Comparison of ENCODE assay signal across 8 cellular contexts in genomic region chr14:23071244-23071974, GRCh38. TPM values are rescaled to one million over a fixed set of nuclear protein-coding genes. Genes with fewer than 3 reads are reported as not detected.
DNase-seq lines count a peak whose midpoint lies in the region; ATAC-seq and TF ChIP-seq lines count a peak whose summit lies in the region.

No MANE protein-coding gene starts in this region.

- H3K4me3 ChIP-seq in AG04449 (ENCODE audit: low read depth, low read length) (peak overlapping the region; percentile 86), mesendoderm (ENCODE audit: low read length) (peak overlapping the region; percentile 96)

- H3K27me3 Mint-ChIP-seq in activated CD4-positive, alpha-beta T cell treated with anti-CD3 and anti-CD28 coated beads, Interleukin-2, amount 10 ng/mL, durations not matched to agents 24 days and 14 days = no peaks in the 10 kb centered on the region

- peak overlapping the region; percentile 94 for H3K4ac ChIP-seq in mesendoderm (ENCODE audit: low read depth, low read length)

- peak overlapping the region; percentile 60 for H2BK5ac ChIP-seq in mesendoderm (ENCODE audit: low read length)

- peak overlapping the region; percentile 91 for H3K27ac ChIP-seq in mesendoderm (ENCODE audit: low read depth, low read length)

- peaks cover 17% of the 10 kb centered on the region for H3K79me1 ChIP-seq in mesendoderm (ENCODE audit: low read length)

- no peaks in the 10 kb centered on the region for H3K27me3 ChIP-seq in mesendoderm (ENCODE audit: insufficient read depth, low read length, poor library complexity)

- ATAC-seq in HG03520 (IDR thresholded peaks at IDR 0.05; ENCODE audit: unreplicated experiment) = peak; percentile 84

- H4K5ac ChIP-seq in mesendoderm (ENCODE audit: low read length) = no peak overlapping the region

- peaks cover 44% of the 10 kb centered on the region for H3K79me2 ChIP-seq in mesendoderm (ENCODE audit: control insufficient read depth, insufficient read depth, low read length)

- peak overlapping the region; percentile 84 for H2BK120ac ChIP-seq in mesendoderm (ENCODE audit: low read depth, low read length)

- peak overlapping the region; percentile 98 for H3K4me3 Mint-ChIP-seq in activated CD4-positive, alpha-beta T cell treated with anti-CD3 and anti-CD28 coated beads, Interleukin-2, amount 10 ng/mL, durations not matched to agents 24 days and 14 days

- H3K4me2 ChIP-seq in mesendoderm (ENCODE audit: low read length) = peak overlapping the region; percentile 44

- DNase-seq in AG04449 (ENCODE audit: low read depth, low spot score) (peak; percentile 80), GM19240 (ENCODE audit: insufficient read length, low spot score) (peak; percentile 84), mesendoderm (peak; percentile 99), NCI-H1048 (lab: John Stamatoyannopoulos, UW) (no peak)
- DNase-seq in activated CD4-positive, alpha-beta T cell treated with anti-CD3 and anti-CD28 coated beads, Interleukin-2, amount 10 ng/mL, durations not matched to agents 24 days and 14 days = peak; percentile 94
- DNase-seq in effector CD4-positive, alpha-beta T cell = peak; percentile 66
- peak; percentile 56 for DNase-seq in stimulated activated CD8-positive, alpha-beta memory T cell treated with anti-CD3 and anti-CD28 coated beads, Interleukin-15, amount 100 ng/mL, for 1 hour (ENCODE audit: low read depth)

- peaks cover 52% of the 10 kb centered on the region for H3K36me3 Mint-ChIP-seq in activated CD4-positive, alpha-beta T cell treated with anti-CD3 and anti-CD28 coated beads, Interleukin-2, amount 10 ng/mL, durations not matched to agents 24 days and 14 days (ENCODE audit: low read depth)

- no peak for TF ChIP-seq CTCF in AG04449 (IDR thresholded peaks at IDR 0.05; ENCODE audit: insufficient read depth, low read length, missing control alignments)

- CTCF ChIA-PET in AG04449 (lab: Yijun Ruan, JAX) = interaction anchor here (0.7 to 17.4 kb wide), 17 partner anchors 9 to 515 kb away, joined by 3 to 452 read pairs (median 9); partner anchors contain the start of genes ACIN1, AJUBA, C14orf119 and CDH24

- no peak overlapping the region for H2BK15ac ChIP-seq in mesendoderm (replicated peaks; ENCODE audit: low read depth)

- POLR2A ChIA-PET in AG04449 (lab: Yijun Ruan, JAX) = interaction anchor here (0.6 to 2.9 kb wide), 5 partner anchors 9 to 26 kb away, joined by 3 to 29 read pairs (median 7); partner anchors contain the start of genes ACIN1 and C14orf119

- peaks cover 23% of the 10 kb centered on the region for H3K4me1 ChIP-seq in mesendoderm (ENCODE audit: control insufficient read depth, low read depth, low read length)

- peak overlapping the region; percentile 1 for H4K8ac ChIP-seq in mesendoderm (ENCODE audit: low read depth, low read length)

- peaks cover 22% of the 10 kb centered on the region for H3K36me3 ChIP-seq in mesendoderm (ENCODE audit: control insufficient read depth, insufficient read depth, low read length)

- H3K27ac Mint-ChIP-seq in activated CD4-positive, alpha-beta T cell treated with anti-CD3 and anti-CD28 coated beads, Interleukin-2, amount 10 ng/mL, durations not matched to agents 24 days and 14 days = peak overlapping the region; percentile 90

- H3K9ac ChIP-seq in mesendoderm (ENCODE audit: low read length) = peak overlapping the region; percentile 96

- no peak overlapping the region for H3K23ac ChIP-seq in mesendoderm (ENCODE audit: low read length)

- H3K56ac ChIP-seq in mesendoderm (ENCODE audit: low read length) = peak overlapping the region; percentile 96

- H3K9me3 Mint-ChIP-seq in activated CD4-positive, alpha-beta T cell treated with anti-CD3 and anti-CD28 coated beads, Interleukin-2, amount 10 ng/mL, durations not matched to agents 24 days and 14 days = no peaks in the 10 kb centered on the region

- H3K4me1 Mint-ChIP-seq in activated CD4-positive, alpha-beta T cell treated with anti-CD3 and anti-CD28 coated beads, Interleukin-2, amount 10 ng/mL, durations not matched to agents 24 days and 14 days = peaks cover 23% of the 10 kb centered on the region

- no peak overlapping the region for H2AK5ac ChIP-seq in mesendoderm (ENCODE audit: low read length)

- H3K18ac ChIP-seq in mesendoderm (ENCODE audit: low read length) = peak overlapping the region; percentile 91

- 100% methylated on average over 1 of the region's 14 CpGs for WGBS in mesendoderm (ENCODE audit: extremely low coverage, insufficient coverage, low lambda C conversion rate)

- intact Hi-C loops in activated CD4-positive, alpha-beta T cell treated with anti-CD3 and anti-CD28 coated beads, Interleukin-2, amount 10 ng/mL, durations not matched to agents 24 days and 14 days (cut with micrococcal nuclease) = loop anchor here (1.0 kb wide), 1 partner anchor 24 kb away; the partner anchor contains the start of genes ACIN1 and C14orf119

RNA-seq across cellular contexts. Expression of gene CDH24, which starts 14.1 kb away (rescaled TPM):
- total RNA-seq in activated CD4-positive, alpha-beta T cell treated with anti-CD3 and anti-CD28 coated beads, Interleukin-2, amount 10 ng/mL, durations not matched to agents 24 days and 14 days = 1.6 and 1.7 TPM in 2 replicates
- polyA plus RNA-seq in mesendoderm (2013, experiment 1 of 2) = 11.2 TPM
- polyA plus RNA-seq in mesendoderm (2013, experiment 2 of 2) = 10.8 TPM

RNA-seq across cellular contexts. Expression of gene ACIN1, which starts 23.5 kb away (rescaled TPM):
- 221 and 224 TPM in 2 replicates for total RNA-seq in activated CD4-positive, alpha-beta T cell treated with anti-CD3 and anti-CD28 coated beads, Interleukin-2, amount 10 ng/mL, durations not matched to agents 24 days and 14 days
- 212 TPM for polyA plus RNA-seq in mesendoderm (2013, experiment 1 of 2)
- polyA plus RNA-seq in mesendoderm (2013, experiment 2 of 2) = 206 TPM

RNA-seq across cellular contexts. Expression of gene C14orf119, which starts 23.9 kb away (rescaled TPM):
- 50.9 and 54.3 TPM in 2 replicates for total RNA-seq in activated CD4-positive, alpha-beta T cell treated with anti-CD3 and anti-CD28 coated beads, Interleukin-2, amount 10 ng/mL, durations not matched to agents 24 days and 14 days
- polyA plus RNA-seq in mesendoderm (2013, experiment 1 of 2) = 37.0 TPM
- 35.2 TPM for polyA plus RNA-seq in mesendoderm (2013, experiment 2 of 2)

RNA-seq across cellular contexts. Expression of gene PSMB11, which starts 29.4 kb away (rescaled TPM):
- not detected in 2 replicates for total RNA-seq in activated CD4-positive, alpha-beta T cell treated with anti-CD3 and anti-CD28 coated beads, Interleukin-2, amount 10 ng/mL, durations not matched to agents 24 days and 14 days
- polyA plus RNA-seq in mesendoderm (2013, experiment 1 of 2) = not detected
- polyA plus RNA-seq in mesendoderm (2013, experiment 2 of 2) = not detected

RNA-seq across cellular contexts. Expression of gene CIROP, which starts 33.4 kb away (rescaled TPM):
- not detected in 2 replicates for total RNA-seq in activated CD4-positive, alpha-beta T cell treated with anti-CD3 and anti-CD28 coated beads, Interleukin-2, amount 10 ng/mL, durations not matched to agents 24 days and 14 days
- polyA plus RNA-seq in mesendoderm (2013, experiment 1 of 2) = 0.04 TPM
- 0.06 TPM for polyA plus RNA-seq in mesendoderm (2013, experiment 2 of 2)
